In genomic region chr1:46285730-46286477, GRCh38 we compare ENCODE assay signal across 8 cellular contexts. TPM values are rescaled to one million over a fixed set of nuclear protein-coding genes. Genes with fewer than 3 reads are reported as not detected.
DNase-seq lines count a peak whose midpoint lies in the region; ATAC-seq lines count a peak whose summit lies in the region.

No MANE protein-coding gene starts in this region.

- H3K4me1 ChIP-seq in HUES48 (ENCODE audit: control insufficient read depth, insufficient read depth, low read length) = no peaks in the 10 kb centered on the region

- no peaks in the 10 kb centered on the region for H3K9me3 Mint-ChIP-seq in activated naive CD4-positive, alpha-beta T cell treated with anti-CD3 and anti-CD28 coated beads, Interleukin-2, amount 50 U/mL, for 72 hours

- no peak overlapping the region for H3K9ac ChIP-seq in HUES48 (ENCODE audit: low read depth, low read length)

- H3K9me3 ChIP-seq in HUES48 (ENCODE audit: control insufficient read depth, insufficient read depth, low read length) = no peaks in the 10 kb centered on the region

- peak; percentile 80 to 91 for ATAC-seq in activated naive CD4-positive, alpha-beta T cell treated with anti-CD3 and anti-CD28 coated beads, Interleukin-2, amount 50 U/mL, for 72 hours
- no peak for ATAC-seq in HG03469 (IDR thresholded peaks at IDR 0.05; ENCODE audit: unreplicated experiment)

- H3K36me3 ChIP-seq in HUES48 (ENCODE audit: control insufficient read depth, insufficient read depth, low read length) = peaks cover 52% of the 10 kb centered on the region

- peak overlapping the region; percentile 56 for H3K27ac ChIP-seq in HUES48 (ENCODE audit: low read depth, low read length)

- peak overlapping the region; percentile 82 to 84 for H3K27ac Mint-ChIP-seq in activated naive CD4-positive, alpha-beta T cell treated with anti-CD3 and anti-CD28 coated beads, Interleukin-2, amount 50 U/mL, for 72 hours

- no peak overlapping the region for H3K4me3 ChIP-seq in HUES48 (ENCODE audit: low read depth, low read length)

- H3K27me3 ChIP-seq in HUES48 (ENCODE audit: control insufficient read depth, insufficient read depth, low read length) = no peaks in the 10 kb centered on the region

- peak; percentile 63 for DNase-seq in NCI-H82 treated with DMSO at 0.1 percent for 48 hours (lab: John Stamatoyannopoulos, UW; ENCODE audit: unreplicated experiment)
- peak; percentile 24 to 64 for DNase-seq in activated naive CD4-positive, alpha-beta T cell treated with anti-CD3 and anti-CD28 coated beads, Interleukin-2, amount 50 U/mL, for 72 hours (ENCODE audit: low spot score in 2 of 2)
- peak; percentile 21 to 40 for DNase-seq in stimulated activated CD4-positive, alpha-beta T cell treated with anti-CD3 and anti-CD28 coated beads, Interleukin-15, amount 100 ng/mL, for 48 hours (ENCODE audit: low read depth in 2 of 2)
- DNase-seq in COLO829 (ENCODE audit: low spot score) = no peak
- DNase-seq in globus pallidus (ENCODE audit: low spot score) = no peak
- DNase-seq in NCI-H2081 treated with DMSO at 0.1 percent for 48 hours (lab: John Stamatoyannopoulos, UW) = no peak

- peaks cover 13 to 22% of the 10 kb centered on the region in 2 donors for H3K36me3 Mint-ChIP-seq in activated naive CD4-positive, alpha-beta T cell treated with anti-CD3 and anti-CD28 coated beads, Interleukin-2, amount 50 U/mL, for 72 hours

RNA-seq across cellular contexts. Expression of gene LRRC41, which starts 17.5 kb away (rescaled TPM):
- total RNA-seq in activated naive CD4-positive, alpha-beta T cell treated with anti-CD3 and anti-CD28 coated beads, Interleukin-2, amount 50 U/mL, for 72 hours = 10 to 100 TPM; 29.2 to 38.2 TPM

RNA-seq across cellular contexts. Expression of gene UQCRH, which starts 17.6 kb away (rescaled TPM):
- total RNA-seq in activated naive CD4-positive, alpha-beta T cell treated with anti-CD3 and anti-CD28 coated beads, Interleukin-2, amount 50 U/mL, for 72 hours = 100 to 1,000 TPM; 341 to 376 TPM

RNA-seq across cellular contexts. Expression of gene RAD54L, which starts 38.3 kb away (rescaled TPM):
- total RNA-seq in activated naive CD4-positive, alpha-beta T cell treated with anti-CD3 and anti-CD28 coated beads, Interleukin-2, amount 50 U/mL, for 72 hours = 100 to 1,000 TPM in 1 of 2 donors, 10 to 100 TPM in 1; 61.7 to 118 TPM

RNA-seq across cellular contexts. Expression of gene NSUN4, which starts 54.7 kb away (rescaled TPM):
- 10 to 100 TPM; 28.2 to 30.2 TPM for total RNA-seq in activated naive CD4-positive, alpha-beta T cell treated with anti-CD3 and anti-CD28 coated beads, Interleukin-2, amount 50 U/mL, for 72 hours

Comparison
In these comparisons a context has a peak if more than half of its experiments do, and no peak if none do; other contexts are left out.
1. DNase-seq: peak in NCI-H82 treated with DMSO at 0.1 percent for 48 hours (single experiment), activated naive CD4-positive, alpha-beta T cell treated with anti-CD3 and anti-CD28 coated beads, Interleukin-2, amount 50 U/mL, for 72 hours (2 of 2) and stimulated activated CD4-positive, alpha-beta T cell treated with anti-CD3 and anti-CD28 coated beads, Interleukin-15, amount 100 ng/mL, for 48 hours (2 of 2); none in COLO829 (single experiment), globus pallidus (single experiment) and NCI-H2081 treated with DMSO at 0.1 percent for 48 hours (single experiment).